In genomic region chr1:167484726-167485125, GRCh38 we compare ENCODE assay signal across 1 cellular context.
TF ChIP-seq lines count a peak whose summit lies in the region.

No MANE protein-coding gene starts in this region.

TF ChIP-seq in WTC11, 78 proteins besides CTCF, POLR2A, EP300 and RAD21 (continued from another document):
- TF ChIP-seq ZSCAN18 (CRISPR knock-in tag; IDR thresholded peaks at IDR 0.05) (no peak), NR2C2 (CRISPR knock-in tag; IDR thresholded peaks at IDR 0.05) (no peak), PRDM15 (CRISPR knock-in tag; IDR thresholded peaks at IDR 0.05) (no peak)
